ENCODE assay signal across 24 cellular contexts in genomic region chr17:1446201-1446600, GRCh38. TPM values are rescaled to one million over a fixed set of nuclear protein-coding genes. Genes with fewer than 3 reads are reported as not detected.
A peak's percentile ranks its signal among the peaks of the same experiment; 100 is the strongest.
DNase-seq lines count a peak whose midpoint lies in the region; ATAC-seq, FAIRE-seq and TF ChIP-seq lines count a peak whose summit lies in the region.
"Had no signal": no experiment of that assay in that cellular context is flagged by ENCODE, and none has a peak within 500 bp of the region (broad histone marks: within the 10 kb centered on the region; RNA-seq: fewer than 3 reads in every experiment).

No MANE protein-coding gene starts in this region.

- no peak for FAIRE-seq in H54 (lab: Jason Lieb, UNC)
- FAIRE-seq: GM18507 had no signal

- peaks cover 5 to 81% (median 43%) of the 10 kb centered on the region in 6 donors for H3K4me1 ChIP-seq in spleen
- H3K4me1 ChIP-seq: foreskin keratinocyte, prostate gland had no signal

- 91 to 96% (median 94%) methylated on average over 12 of the region's 12 CpGs for WGBS in spleen, 5 donors

- POLR2A ChIA-PET in T-cell (lab: Charles Lee) = no interaction called here

- intact Hi-C loops in spleen (cut with DNase I; ENCODE audit: low total_unique reads) = no loop called here

- no peak overlapping the region for H3K27ac Mint-ChIP-seq in activated naive CD8-positive, alpha-beta T cell
- H3K27ac Mint-ChIP-seq in activated naive CD8-positive, alpha-beta T cell treated with anti-CD3 and anti-CD28 coated beads for 36 hours = no peak overlapping the region
- H3K27ac Mint-ChIP-seq in IgD-negative memory B cell = peak overlapping the region in 2 of 3 donors; percentile 50 to 71
- no peak overlapping the region for H3K27ac Mint-ChIP-seq in T-cell
- H3K27ac Mint-ChIP-seq: activated CD8-positive, alpha-beta memory T cell treated with anti-CD3 and anti-CD28 coated beads, Interleukin-2, amount 10 ng/mL, durations not matched to agents 7 days and 5 days; activated naive CD8-positive, alpha-beta T cell treated with anti-CD3 and anti-CD28 coated beads, Interleukin-2, amount 10 ng/mL, durations not matched to agents 7 days and 5 days had no signal

- no peak for ATAC-seq in T-cell (replicated peaks in 1 of 4)
- ATAC-seq: activated CD8-positive, alpha-beta memory T cell treated with anti-CD3 and anti-CD28 coated beads, Interleukin-2, amount 10 ng/mL, durations not matched to agents 7 days and 5 days; foreskin keratinocyte; T-helper 17 cell had no signal

- H3K36me3 Mint-ChIP-seq in activated naive CD8-positive, alpha-beta T cell = no peaks in the 10 kb centered on the region
- H3K36me3 Mint-ChIP-seq in activated naive CD8-positive, alpha-beta T cell treated with anti-CD3 and anti-CD28 coated beads for 36 hours = peaks cover 5% of the 10 kb centered on the region
- no peaks in the 10 kb centered on the region for H3K36me3 Mint-ChIP-seq in IgD-negative memory B cell
- no peaks in the 10 kb centered on the region for H3K36me3 Mint-ChIP-seq in T-cell

- peaks cover 45% of the 10 kb centered on the region for H3K4me1 Mint-ChIP-seq in activated naive CD8-positive, alpha-beta T cell (ENCODE audit: low read depth)
- H3K4me1 Mint-ChIP-seq in activated naive CD8-positive, alpha-beta T cell treated with anti-CD3 and anti-CD28 coated beads for 36 hours = peaks cover 18% of the 10 kb centered on the region
- H3K4me1 Mint-ChIP-seq in IgD-negative memory B cell (peaks cover 9 to 24% (median 14%) of the 10 kb centered on the region in 3 donors), T-cell (peaks cover 27 to 48% (median 47%) of the 10 kb centered on the region in 3 donors)

- DNase-seq in activated naive CD8-positive, alpha-beta T cell treated with anti-CD3 and anti-CD28 coated beads for 36 hours = no peak
- DNase-seq in epidermal melanocyte (ENCODE audit: insufficient read length, low spot score) (peak; percentile 7), spleen (no peak), H54 (ENCODE audit: insufficient read length, low spot score) (no peak), T-cell (no peak), H4 (ENCODE audit: low spot score) (no peak)
- DNase-seq: activated CD4-positive, alpha-beta T cell treated with anti-CD3 and anti-CD28 coated beads for 48 hours; activated CD8-positive, alpha-beta memory T cell treated with anti-CD3 and anti-CD28 coated beads, Interleukin-2, amount 10 ng/mL, durations not matched to agents 7 days and 5 days; activated naive CD8-positive, alpha-beta T cell treated with anti-CD3 and anti-CD28 coated beads, Interleukin-2, amount 10 ng/mL, durations not matched to agents 7 days and 5 days; cerebellar nuclear complex; COR-L47; foreskin keratinocyte; GF-D8; GOT3; hypothalamus; NCI-H2171 treated with DMSO at 0.1 percent for 48 hours; NCI-H69; stimulated activated CD8-positive, alpha-beta memory T cell treated with anti-CD3 and anti-CD28 coated beads, Interleukin-4, amount 100 ng/mL, for 48 hours; T-helper 17 cell had no signal

- TF ChIP-seq CTCF in spleen (IDR thresholded peaks at IDR 0.05 in 8 of 11, conservative IDR thresholded peaks at IDR 0.05 in 3 of 11) = no peak

- H3K4me3 Mint-ChIP-seq in activated naive CD8-positive, alpha-beta T cell = peak overlapping the region; percentile 20
- H3K4me3 Mint-ChIP-seq in activated naive CD8-positive, alpha-beta T cell treated with anti-CD3 and anti-CD28 coated beads for 36 hours = no peak overlapping the region
- H3K4me3 Mint-ChIP-seq in IgD-negative memory B cell = no peak overlapping the region
- peak overlapping the region in 1 of 3 donors; percentile 19 for H3K4me3 Mint-ChIP-seq in T-cell
- H3K4me3 Mint-ChIP-seq: activated CD8-positive, alpha-beta memory T cell treated with anti-CD3 and anti-CD28 coated beads, Interleukin-2, amount 10 ng/mL, durations not matched to agents 7 days and 5 days; activated naive CD8-positive, alpha-beta T cell treated with anti-CD3 and anti-CD28 coated beads, Interleukin-2, amount 10 ng/mL, durations not matched to agents 7 days and 5 days had no signal

- H3K9me3 Mint-ChIP-seq in activated naive CD8-positive, alpha-beta T cell (ENCODE audit: low read depth) = no peaks in the 10 kb centered on the region
- H3K9me3 Mint-ChIP-seq in activated naive CD8-positive, alpha-beta T cell treated with anti-CD3 and anti-CD28 coated beads for 36 hours = no peaks in the 10 kb centered on the region
- no peaks in the 10 kb centered on the region for H3K9me3 Mint-ChIP-seq in IgD-negative memory B cell
- no peaks in the 10 kb centered on the region for H3K9me3 Mint-ChIP-seq in T-cell
- H3K9me3 Mint-ChIP-seq: activated naive CD8-positive, alpha-beta T cell treated with anti-CD3 and anti-CD28 coated beads, Interleukin-2, amount 10 ng/mL, durations not matched to agents 7 days and 5 days had no signal

- H3K9me3 ChIP-seq in spleen = no peaks in the 10 kb centered on the region
- H3K9me3 ChIP-seq: prostate gland had no signal

- TF ChIP-seq POLR2A in spleen (IDR thresholded peaks at IDR 0.05) (no peak), H54 (IDR thresholded peaks at IDR 0.05; ENCODE audit: low read depth, low read length) (no peak)

- H3K4me3 ChIP-seq in spleen = no peak overlapping the region
- H3K4me3 ChIP-seq: prostate gland had no signal

- CTCF ChIA-PET in T-cell (lab: Charles Lee) = interaction anchor here in 1 of 2 donors (1.8 kb wide), 1 partner anchor 81 kb away, joined by 4 read pairs; no protein-coding TSS in a partner anchor

- peaks cover 0 to 69% (median 0%) of the 10 kb centered on the region in 6 donors for H3K36me3 ChIP-seq in spleen
- H3K36me3 ChIP-seq: prostate gland had no signal

- peak overlapping the region in 6 of 8 donors; percentile 13 to 78 (median 71) for H3K27ac ChIP-seq in spleen
- H3K27ac ChIP-seq: foreskin keratinocyte, KMS-11, prostate gland had no signal

- no peaks in the 10 kb centered on the region for H3K27me3 ChIP-seq in spleen (replicated peaks in 1 of 7)
- H3K27me3 ChIP-seq: foreskin keratinocyte had no signal

- no peaks in the 10 kb centered on the region for H3K27me3 Mint-ChIP-seq in activated naive CD8-positive, alpha-beta T cell
- H3K27me3 Mint-ChIP-seq in activated naive CD8-positive, alpha-beta T cell treated with anti-CD3 and anti-CD28 coated beads for 36 hours = no peaks in the 10 kb centered on the region
- H3K27me3 Mint-ChIP-seq in IgD-negative memory B cell (no peaks in the 10 kb centered on the region), T-cell (no peaks in the 10 kb centered on the region)
- H3K27me3 Mint-ChIP-seq: activated CD8-positive, alpha-beta memory T cell treated with anti-CD3 and anti-CD28 coated beads, Interleukin-2, amount 10 ng/mL, durations not matched to agents 7 days and 5 days; activated naive CD8-positive, alpha-beta T cell treated with anti-CD3 and anti-CD28 coated beads, Interleukin-2, amount 10 ng/mL, durations not matched to agents 7 days and 5 days; T-helper 17 cell had no signal

RNA-seq across cellular contexts. Expression of gene CRK, which starts 9.8 kb away (rescaled TPM):
- total RNA-seq in activated naive CD8-positive, alpha-beta T cell treated with anti-CD3 and anti-CD28 coated beads for 36 hours = 10 to 100 TPM; 13.5 to 14.0 TPM
- polyA plus RNA-seq in IgD-negative memory B cell (28.3 TPM), spleen (10 to 100 TPM; 11.7 to 20.7 (median 12.0) TPM)
- total RNA-seq in spleen (10 to 100 TPM; 39.3 to 54.6 (median 48.2) TPM), T-cell (10 to 100 TPM; 18.0 to 26.8 (median 22.6) TPM)
- 70.9 and 80.5 TPM in 2 replicates for total RNA-seq in H4 (2014; rRNA removed; shearing (Covaris generic))

RNA-seq across cellular contexts. Expression of gene YWHAE, which starts 46.2 kb away (rescaled TPM):
- total RNA-seq in activated naive CD8-positive, alpha-beta T cell treated with anti-CD3 and anti-CD28 coated beads for 36 hours = 100 to 1,000 TPM; 550 to 555 TPM
- polyA plus RNA-seq in IgD-negative memory B cell = 54.4 TPM
- 100 to 1,000 TPM; 234 to 645 (median 289) TPM for total RNA-seq in spleen
- 100 to 1,000 TPM; 104 to 199 (median 142) TPM for polyA plus RNA-seq in spleen
- total RNA-seq in T-cell = 100 to 1,000 TPM; 119 to 129 (median 126) TPM
- 618 and 659 TPM in 2 replicates for total RNA-seq in H4 (2014; rRNA removed; shearing (Covaris generic))

RNA-seq across cellular contexts. Expression of gene MYO1C, which starts 46.3 kb away (rescaled TPM):
- total RNA-seq in activated naive CD8-positive, alpha-beta T cell treated with anti-CD3 and anti-CD28 coated beads for 36 hours = 10 to 100 TPM; 10.5 to 11.7 TPM
- polyA plus RNA-seq in IgD-negative memory B cell = 29.6 TPM
- total RNA-seq in spleen = 100 to 1,000 TPM in 2 of 7 donors, 10 to 100 TPM in 5; 49.2 to 135 (median 81.6) TPM
- 10 to 100 TPM; 14.6 to 21.6 (median 14.6) TPM for polyA plus RNA-seq in spleen
- total RNA-seq in T-cell = 10 to 100 TPM; 18.0 to 41.5 (median 31.2) TPM
- 53.1 and 53.4 TPM in 2 replicates for total RNA-seq in H4 (2014; rRNA removed; shearing (Covaris generic))

Comparison
In these comparisons a context has a peak if more than half of its experiments do, and no peak if none do; other contexts are left out.
1. H3K27ac Mint-ChIP-seq: peak in IgD-negative memory B cell (2 of 3); none in activated naive CD8-positive, alpha-beta T cell (single experiment), activated naive CD8-positive, alpha-beta T cell treated with anti-CD3 and anti-CD28 coated beads for 36 hours (single experiment) and T-cell (0 of 2).